ENCODE assay signal across 2 cellular contexts in genomic region chr5:131671994-131672655, GRCh38.
TF ChIP-seq lines count a peak whose summit lies in the region.

No MANE protein-coding gene starts in this region.

TF ChIP-seq in IMR-90, 13 proteins besides CTCF, POLR2A, EP300 and RAD21:
- TF ChIP-seq BHLHE40 (IDR thresholded peaks at IDR 0.05; ENCODE audit: low read depth, low read length) (no peak), FOS (IDR thresholded peaks at IDR 0.05; ENCODE audit: low read depth, low read length) (0 out of 2 replicates have a peak, but pooled peaks have one; percentile 14), SMC3 (IDR thresholded peaks at IDR 0.05; ENCODE audit: low read depth, low read length) (no peak), CEBPB (IDR thresholded peaks at IDR 0.05; ENCODE audit: low read depth, low read length) (peak; percentile 95), USF2 (IDR thresholded peaks at IDR 0.05; ENCODE audit: low read depth, low read length) (peak; percentile 43; the same call in 1 of the 2 replicates), NFE2L2 (IDR thresholded peaks at IDR 0.05; ENCODE audit: low read depth, low read length) (peak; percentile 34; the same call in 1 of the 2 replicates), RFX5 (IDR thresholded peaks at IDR 0.05; ENCODE audit: low read depth, low read length) (no peak), RCOR1 (IDR thresholded peaks at IDR 0.05; ENCODE audit: insufficient replicate concordance, low read length) (no peak), MAZ (IDR thresholded peaks at IDR 0.05; ENCODE audit: borderline replicate concordance, low read depth, low read length) (no peak), MAFK (IDR thresholded peaks at IDR 0.05; ENCODE audit: low read depth, low read length) (peak; percentile 34), ELK1 (IDR thresholded peaks at IDR 0.05; ENCODE audit: borderline replicate concordance, low read depth, low read length) (no peak), MXI1 (IDR thresholded peaks at IDR 0.05; ENCODE audit: borderline replicate concordance, low read depth, low read length) (no peak), CHD1 (IDR thresholded peaks at IDR 0.05; ENCODE audit: low read depth, low read length) (no peak)

TF ChIP-seq in HepG2, 621 proteins besides CTCF, POLR2A, EP300 and RAD21:
- TF ChIP-seq NR0B2 (CRISPR knock-in tag; IDR thresholded peaks at IDR 0.05): no peak
- TF ChIP-seq SOX13 (IDR thresholded peaks at IDR 0.05): no peak
- peak in 1 of 2 experiments; percentile 27; a peak in 1 of 4 replicates for TF ChIP-seq SOX13 (CRISPR knock-in tag; conservative IDR thresholded peaks at IDR 0.05 in 1 of 2, IDR thresholded peaks at IDR 0.05 in 1 of 2)
- TF ChIP-seq FOXA1 (IDR thresholded peaks at IDR 0.05): no peak
- 0 out of 2 replicates have a peak, but pooled peaks have one; percentile 4 for TF ChIP-seq FOXA1 (CRISPR knock-in tag; IDR thresholded peaks at IDR 0.05)
